Comparison of ENCODE assay signal across 8 cellular contexts in genomic region chrX:56764153-56764974, GRCh38. TPM values are rescaled to one million over a fixed set of nuclear protein-coding genes. Genes with fewer than 3 reads are reported as not detected.
DNase-seq lines count a peak whose midpoint lies in the region; ATAC-seq and TF ChIP-seq lines count a peak whose summit lies in the region.

No MANE protein-coding gene starts in this region.

- ATAC-seq in GM18907 (IDR thresholded peaks at IDR 0.05; ENCODE audit: unreplicated experiment) (peak; percentile 51), HG03108 (IDR thresholded peaks at IDR 0.05; ENCODE audit: unreplicated experiment) (peak; percentile 34)

- peak; percentile 64 for DNase-seq in 8988T
- DNase-seq in T-helper 9 cell, result peak; percentile 69
- peak; percentile 80 for DNase-seq in chondrocyte (ENCODE audit: low spot score)
- DNase-seq in lower leg skin (ENCODE audit: low spot score in 2 of 2), result peak; percentile 22 to 93
- DNase-seq in stimulated activated CD8-positive, alpha-beta memory T cell treated with anti-CD3 and anti-CD28 coated beads, Interleukin-15, amount 100 ng/mL, for 4 hours (ENCODE audit: low read depth in 2 of 2), result peak; percentile 35 to 37
- no peak for DNase-seq in cortex of kidney (lab: John Stamatoyannopoulos, UW)

- H3K27me3 Mint-ChIP-seq in chondrocyte (ENCODE audit: low read depth), result no peaks in the 10 kb centered on the region

- 21 to 32% methylated on average over 9 to 20 of the region's 20 CpGs for WGBS in lower leg skin, 2 donors

- intact Hi-C loops in lower leg skin (cut with DNase I; ENCODE audit: low total_unique reads), result no loop called here

- no peaks in the 10 kb centered on the region for H3K36me3 Mint-ChIP-seq in chondrocyte (ENCODE audit: low read depth)

- no peak for TF ChIP-seq POLR2A in lower leg skin (IDR thresholded peaks at IDR 0.05)

- no peak overlapping the region for H3K27ac Mint-ChIP-seq in chondrocyte (ENCODE audit: unreplicated experiment)

- no peak overlapping the region for H3K4me3 ChIP-seq in lower leg skin (ENCODE audit: low read depth, poor library complexity, severe bottlenecking)

- H3K4me1 Mint-ChIP-seq in chondrocyte (ENCODE audit: low read depth), result peaks cover 14% of the 10 kb centered on the region

- TF ChIP-seq CTCF in chondrocyte (IDR thresholded peaks at IDR 0.05) (peak; percentile 77), lower leg skin (IDR thresholded peaks at IDR 0.05) (no peak)

- H3K4me3 Mint-ChIP-seq in chondrocyte (ENCODE audit: unreplicated experiment), result no peak overlapping the region

- H3K9me3 Mint-ChIP-seq in chondrocyte (ENCODE audit: low read depth), result peaks cover 5% of the 10 kb centered on the region

RNA-seq across cellular contexts. Expression of gene NBDY, which starts 35.3 kb away (rescaled TPM):
- total RNA-seq in chondrocyte (49.9 to 63.1 TPM (median 51.1 TPM) in 3 replicates), lower leg skin (10 to 100 TPM; 13.7 to 23.5 (median 16.6) TPM)
